In the genomic region with DNA sequence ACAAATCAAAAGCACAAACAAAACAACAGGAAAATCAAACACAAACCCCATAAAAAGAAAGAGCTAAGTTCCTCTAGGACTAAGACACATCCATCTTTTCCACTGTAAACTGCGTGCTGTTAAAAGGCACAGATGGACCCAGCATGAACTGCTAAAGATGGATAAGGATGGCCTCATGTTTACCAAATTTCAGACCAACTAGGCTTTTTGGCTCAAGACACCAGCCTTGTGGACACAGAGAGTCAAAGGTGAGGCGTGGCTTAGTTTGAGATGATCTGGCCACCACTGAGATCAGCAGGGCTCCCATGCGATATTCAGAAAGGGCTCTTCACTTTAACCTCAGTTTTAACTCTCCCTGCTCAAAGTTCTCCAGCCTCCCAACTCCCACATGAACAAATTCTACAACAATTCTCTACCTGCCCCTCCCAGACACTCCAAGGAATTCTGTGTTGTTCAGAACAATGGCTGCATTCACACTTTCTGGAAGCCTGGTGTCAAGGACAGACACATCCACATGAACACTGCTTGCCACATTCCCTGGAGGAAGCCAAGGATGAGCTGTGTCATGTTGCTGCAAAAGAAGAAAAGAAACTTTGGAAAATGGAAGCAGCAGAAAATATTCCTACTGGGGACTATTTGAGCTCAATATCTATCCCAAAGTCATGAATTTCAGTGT, we compare ENCODE assay signal across 18 cellular contexts.
"Had no signal": no experiment of that assay in that cellular context is flagged by ENCODE, and none has a peak within 500 bp of the region (broad histone marks: within the 10 kb centered on the region; RNA-seq: fewer than 3 reads in every experiment).

No MANE protein-coding gene starts in this region.

- H3K9me3 Mint-ChIP-seq: nephron had no signal

- H3K4me1 ChIP-seq: heart left ventricle, right atrium auricular region, sigmoid colon, stomach had no signal

- H3K27ac ChIP-seq: dorsolateral prefrontal cortex, heart left ventricle, right atrium auricular region, sigmoid colon, stomach had no signal

- DNase-seq: cortex of kidney; effector CD8-positive, alpha-beta T cell; foreskin melanocyte; heart left ventricle; hippocampal formation; midbrain; ovary; sigmoid colon; stimulated activated CD4-positive, alpha-beta T cell treated with anti-CD3 and anti-CD28 coated beads, Interleukin-2, amount 100 ng/mL, for 24 hours; stimulated activated naive CD4-positive, alpha-beta T cell; stomach; substantia nigra; trophoblast cell had no signal

- H3K27me3 ChIP-seq: dorsolateral prefrontal cortex, heart left ventricle, ovary, right atrium auricular region, sigmoid colon, stomach had no signal

- ATAC-seq: heart left ventricle, left lobe of liver had no signal

- H3K4me3 ChIP-seq: dorsolateral prefrontal cortex, heart left ventricle, ovary, right atrium auricular region, sigmoid colon, skin epidermis, stomach had no signal

- H3K9me3 ChIP-seq: heart left ventricle, right atrium auricular region, sigmoid colon had no signal

- H3K36me3 ChIP-seq: heart left ventricle, ovary, right atrium auricular region, sigmoid colon, stomach had no signal

- H3K4me3 Mint-ChIP-seq: nephron had no signal
